ENCODE assay signal across 19 cellular contexts in the genomic region with DNA sequence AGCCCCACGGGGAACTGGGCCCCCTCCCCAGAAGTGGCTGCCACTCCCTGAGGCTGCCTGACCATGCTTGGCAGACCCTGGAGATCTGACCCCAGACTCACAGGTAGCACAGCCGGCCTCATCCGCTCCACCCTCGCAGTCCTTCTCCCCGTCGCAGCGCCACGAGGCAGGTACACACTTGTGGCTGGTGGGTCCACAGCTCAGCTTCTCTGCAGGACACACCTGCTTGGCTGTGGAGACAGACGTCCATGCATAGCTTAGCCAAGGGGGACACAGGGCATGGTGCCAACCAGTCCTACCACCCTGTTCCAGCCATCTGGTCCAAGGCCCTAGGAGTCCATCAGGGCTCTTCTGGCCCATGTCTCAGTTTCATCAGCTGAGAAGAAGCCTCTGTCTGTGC. TPM values are rescaled to one million over a fixed set of nuclear protein-coding genes. Genes with fewer than 3 reads are reported as not detected.
DNase-seq lines count a peak whose midpoint lies in the region; ATAC-seq and TF ChIP-seq lines count a peak whose summit lies in the region.
"Had no signal": no experiment of that assay in that cellular context is flagged by ENCODE, and none has a peak within 500 bp of the region (broad histone marks: within the 10 kb centered on the region; RNA-seq: fewer than 3 reads in every experiment).

No MANE protein-coding gene starts in this region.

- no peak for ATAC-seq in stimulated activated effector memory CD8-positive, alpha-beta T cell treated with anti-CD3 and anti-CD28 coated beads, Interleukin-12 subunit alpha, Interleukin-12 subunit beta, amount 100 ng/mL, for 72 hours

- H3K4me1 Mint-ChIP-seq in stimulated activated effector memory CD8-positive, alpha-beta T cell treated with anti-CD3 and anti-CD28 coated beads, Interleukin-12 subunit alpha, Interleukin-12 subunit beta, amount 100 ng/mL, for 72 hours: peaks cover 6% of the 10 kb centered on the region
- H3K4me1 Mint-ChIP-seq in type B pancreatic cell (ENCODE audit: unreplicated experiment): peaks cover 5% of the 10 kb centered on the region

- H3K9me3 Mint-ChIP-seq in stimulated activated effector memory CD8-positive, alpha-beta T cell treated with anti-CD3 and anti-CD28 coated beads, Interleukin-12 subunit alpha, Interleukin-12 subunit beta, amount 100 ng/mL, for 72 hours: no peaks in the 10 kb centered on the region
- H3K9me3 Mint-ChIP-seq in type B pancreatic cell: no peaks in the 10 kb centered on the region
- H3K9me3 Mint-ChIP-seq: CD4-positive, alpha-beta T cell had no signal

- peaks cover 62% of the 10 kb centered on the region for H3K36me3 Mint-ChIP-seq in stimulated activated effector memory CD8-positive, alpha-beta T cell treated with anti-CD3 and anti-CD28 coated beads, Interleukin-12 subunit alpha, Interleukin-12 subunit beta, amount 100 ng/mL, for 72 hours
- no peaks in the 10 kb centered on the region for H3K36me3 Mint-ChIP-seq in type B pancreatic cell

- peak; percentile 39 for DNase-seq in DMS 273 (lab: John Stamatoyannopoulos, UW; ENCODE audit: unreplicated experiment)
- no peak for DNase-seq in DMS 273 treated with DMSO at 0.1 percent for 48 hours (lab: John Stamatoyannopoulos, UW)
- peak; percentile 23 for DNase-seq in NCI-H69 (lab: John Stamatoyannopoulos, UW)
- DNase-seq in cerebellum (ENCODE audit: low spot score): peak; percentile 51
- no peak for DNase-seq in stimulated activated effector memory CD8-positive, alpha-beta T cell treated with anti-CD3 and anti-CD28 coated beads, Interleukin-12 subunit alpha, Interleukin-12 subunit beta, amount 100 ng/mL, for 72 hours (ENCODE audit: low spot score in 2 of 2)
- no peak for DNase-seq in type B pancreatic cell (ENCODE audit: extremely low spot score, unreplicated experiment)
- DNase-seq in NCI-H82 treated with DMSO at 0.1 percent for 48 hours (lab: John Stamatoyannopoulos, UW; ENCODE audit: unreplicated experiment): no peak
- DNase-seq in UCSD-AML1 (lab: John Stamatoyannopoulos, UW; ENCODE audit: unreplicated experiment): no peak
- DNase-seq: ACHN; CD4-positive, alpha-beta T cell; COR-L47; DND-41; Karpas-422; NCI-H2081 treated with DMSO at 0.1 percent for 48 hours; NCI-H2171 treated with DMSO at 0.1 percent for 48 hours; NCI-H526 treated with DMSO at 0.1 percent for 48 hours; PC-9; RPMI8226; SHP77 treated with DMSO at 0.1 percent for 48 hours had no signal

- peak overlapping the region; percentile 46 for H3K27ac Mint-ChIP-seq in stimulated activated effector memory CD8-positive, alpha-beta T cell treated with anti-CD3 and anti-CD28 coated beads, Interleukin-12 subunit alpha, Interleukin-12 subunit beta, amount 100 ng/mL, for 72 hours
- H3K27ac Mint-ChIP-seq in type B pancreatic cell: no peak overlapping the region
- H3K27ac Mint-ChIP-seq: CD4-positive, alpha-beta T cell had no signal

- no peak overlapping the region for H3K4me3 Mint-ChIP-seq in stimulated activated effector memory CD8-positive, alpha-beta T cell treated with anti-CD3 and anti-CD28 coated beads, Interleukin-12 subunit alpha, Interleukin-12 subunit beta, amount 100 ng/mL, for 72 hours
- no peak overlapping the region for H3K4me3 Mint-ChIP-seq in type B pancreatic cell
- H3K4me3 Mint-ChIP-seq: CD4-positive, alpha-beta T cell had no signal

- TF ChIP-seq CTCF in type B pancreatic cell (conservative IDR thresholded peaks at IDR 0.05): no peak

- H3K27me3 Mint-ChIP-seq in type B pancreatic cell: no peaks in the 10 kb centered on the region
- H3K27me3 Mint-ChIP-seq: CD4-positive, alpha-beta T cell had no signal

RNA-seq across cellular contexts. Expression of a gene that starts 42.2 kb away (rescaled TPM):
- total RNA-seq in cerebellum (20.1 TPM), type B pancreatic cell (ENCODE audit: low replicate concordance) (50.4 and 55.0 TPM in 2 replicates)

RNA-seq across cellular contexts. Expression of a gene that starts 47.4 kb away (rescaled TPM):
- total RNA-seq in cerebellum (74.2 TPM), type B pancreatic cell (ENCODE audit: low replicate concordance) (7.1 and 16.5 TPM in 2 replicates)

Comparison
In these comparisons a context has a peak if more than half of its experiments do, and no peak if none do; other contexts are left out.
1. DNase-seq: peak in DMS 273 (single experiment), NCI-H69 (single experiment) and cerebellum (single experiment); none in DMS 273 treated with DMSO at 0.1 percent for 48 hours (single experiment), stimulated activated effector memory CD8-positive, alpha-beta T cell treated with anti-CD3 and anti-CD28 coated beads, Interleukin-12 subunit alpha, Interleukin-12 subunit beta, amount 100 ng/mL, for 72 hours (0 of 2), type B pancreatic cell (single experiment), NCI-H82 treated with DMSO at 0.1 percent for 48 hours (single experiment) and UCSD-AML1 (single experiment).